Comparison of ENCODE assay signal across 11 cellular contexts in the genomic region with DNA sequence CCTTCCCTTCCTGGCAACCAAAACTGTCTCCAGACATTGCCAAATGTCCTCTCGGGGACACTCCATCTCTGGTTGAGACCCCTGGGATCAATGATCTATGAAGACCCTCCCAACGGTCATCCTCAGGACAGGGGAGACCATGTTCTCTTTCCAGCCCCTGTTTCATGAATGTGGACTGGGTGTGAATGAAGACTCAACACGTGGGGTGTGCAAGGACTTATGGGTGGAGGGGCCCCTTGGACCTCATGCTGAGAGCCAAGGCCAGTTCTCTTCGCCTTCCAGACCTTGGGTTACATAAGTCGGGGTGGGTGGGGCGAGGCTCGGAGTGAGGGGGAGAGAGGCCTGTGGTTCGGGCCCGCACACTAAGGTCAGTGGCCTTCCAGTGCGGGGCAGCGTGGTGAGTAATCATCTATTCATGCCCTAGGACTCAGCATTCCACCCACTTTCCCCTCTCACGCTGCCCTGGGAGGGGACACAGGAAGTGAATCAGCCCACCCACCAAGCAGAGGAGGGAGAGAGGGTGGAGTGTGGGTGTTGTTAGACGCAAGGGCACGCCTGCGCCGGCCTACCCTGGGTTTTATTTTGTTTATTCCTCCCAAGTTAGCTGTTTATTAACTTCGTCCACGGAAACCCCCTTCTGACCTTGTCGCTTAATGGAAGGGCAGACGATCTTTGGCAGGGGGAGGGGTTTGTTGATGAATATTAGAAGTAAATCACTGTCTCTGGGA. TPM values are rescaled to one million over a fixed set of nuclear protein-coding genes. Genes with fewer than 3 reads are reported as not detected.
A peak's percentile ranks its signal among the peaks of the same experiment; 100 is the strongest.
DNase-seq lines count a peak whose midpoint lies in the region; ATAC-seq and TF ChIP-seq lines count a peak whose summit lies in the region.
"Had no signal": no experiment of that assay in that cellular context is flagged by ENCODE, and none has a peak within 500 bp of the region (broad histone marks: within the 10 kb centered on the region; RNA-seq: fewer than 3 reads in every experiment).

No MANE protein-coding gene starts in this region.

- DNase-seq in SK-N-SH (no peak), foreskin fibroblast (peak; percentile 97 to 98), smooth muscle cell (lab: John Stamatoyannopoulos, UW; ENCODE audit: unreplicated experiment) (peak; percentile 36)
- DNase-seq in CD8-positive, alpha-beta memory T cell: no peak
- DNase-seq in effector CD4-positive, alpha-beta T cell: no peak
- DNase-seq: activated CD4-positive, alpha-beta memory T cell treated with anti-CD3 and anti-CD28 coated beads for 36 hours; NCI-H2227 treated with DMSO at 0.1 percent for 48 hours had no signal

- 14% methylated on average over 20 of the region's 20 CpGs for WGBS in SK-N-SH (ENCODE audit: low lambda C conversion rate)
- 27% methylated on average over 17 of the region's 20 CpGs for WGBS in smooth muscle cell (ENCODE audit: low lambda C conversion rate)

- H3K4me1 ChIP-seq in HEK293 (ENCODE audit: control insufficient read depth, insufficient read depth, low read length) (no peaks in the 10 kb centered on the region), SK-N-SH (ENCODE audit: control insufficient read depth in 1 of 2, insufficient read depth in 2 of 2, low read depth in 1 of 2, low read length in 1 of 2) (peaks cover 0 to 19% of the 10 kb centered on the region in 2 experiments; a peak in 2 of 4 replicates), smooth muscle cell (ENCODE audit: low read depth) (no peaks in the 10 kb centered on the region)
- H3K4me1 ChIP-seq in CD8-positive, alpha-beta memory T cell (ENCODE audit: insufficient read depth, low read length): no peaks in the 10 kb centered on the region
- H3K4me1 ChIP-seq: psoas muscle had no signal

- H3K4me3 ChIP-seq in HEK293 (ENCODE audit: low read depth, low read length) (no peak overlapping the region), SK-N-SH (ENCODE audit: low read depth in 2 of 2, low read length in 1 of 2) (no peak overlapping the region), foreskin fibroblast (ENCODE audit: low read depth in 1 of 2, low read length in 2 of 2) (no peak overlapping the region), smooth muscle cell (no peak overlapping the region)
- H3K4me3 ChIP-seq in CD8-positive, alpha-beta memory T cell (ENCODE audit: low read length): no peak overlapping the region
- H3K4me3 ChIP-seq: psoas muscle had no signal

- H3F3A ChIP-seq in SK-N-SH (replicated peaks; ENCODE audit: insufficient read depth): peaks cover 4% of the 10 kb centered on the region
- peaks cover 9% of the 10 kb centered on the region for H3F3A ChIP-seq in smooth muscle cell (ENCODE audit: low read depth)

- TF ChIP-seq EP300 in SK-N-SH (IDR thresholded peaks at IDR 0.05; ENCODE audit: borderline replicate concordance in 1 of 2, low read depth in 1 of 2, low read length in 1 of 2): peak in 1 of 2 experiments; percentile 80; a peak in 2 of 4 replicates

- ATAC-seq in GM21619 (IDR thresholded peaks at IDR 0.05; ENCODE audit: unreplicated experiment) (no peak), HG03521 (IDR thresholded peaks at IDR 0.05; ENCODE audit: unreplicated experiment) (no peak)

- CTCF ChIA-PET in HEK293 (lab: Yijun Ruan, JAX) (interaction anchor here (0.9 kb wide), 1 partner anchor 90 kb away, joined by 4 read pairs; no protein-coding TSS in a partner anchor), SK-N-SH (lab: Yijun Ruan, JAX) (interaction anchor here (1.2 kb wide), 1 partner anchor 12 kb away, joined by 3 read pairs; no protein-coding TSS in a partner anchor)
- CTCF ChIA-PET in CD8-positive, alpha-beta memory T cell (lab: Charles Lee): no interaction called here

- peak overlapping the region in 1 of 8 donors; percentile 57 for H3K27ac Mint-ChIP-seq in CD8-positive, alpha-beta memory T cell
- H3K27ac Mint-ChIP-seq: activated CD4-positive, alpha-beta memory T cell treated with anti-CD3 and anti-CD28 coated beads for 36 hours had no signal

- peak overlapping the region; percentile 66 for H3K4me2 ChIP-seq in SK-N-SH
- H3K4me2 ChIP-seq in smooth muscle cell: peak overlapping the region; percentile 51

- H3K36me3 ChIP-seq in HEK293 (ENCODE audit: control insufficient read depth in 2 of 2, insufficient read depth in 1 of 2, low read length in 2 of 2) (no peaks in the 10 kb centered on the region; a peak in 1 of 3 replicates), SK-N-SH (replicated peaks in 1 of 2; ENCODE audit: control insufficient read depth in 1 of 2, insufficient read depth in 2 of 2, low read length in 1 of 2) (peaks cover 0 to 4% of the 10 kb centered on the region in 2 experiments), smooth muscle cell (ENCODE audit: low read depth) (no peaks in the 10 kb centered on the region)
- H3K36me3 ChIP-seq in CD8-positive, alpha-beta memory T cell (ENCODE audit: insufficient read depth, low read length): no peaks in the 10 kb centered on the region

- H3K79me2 ChIP-seq in SK-N-SH (ENCODE audit: insufficient read depth) (peaks cover 4% of the 10 kb centered on the region; the same call in 1 of the 2 replicates), smooth muscle cell (ENCODE audit: low read depth) (no peaks in the 10 kb centered on the region)

- H3K27me3 Mint-ChIP-seq in CD8-positive, alpha-beta memory T cell: peaks cover 37 to 69% of the 10 kb centered on the region in 2 donors

- no peak overlapping the region for H3K27ac ChIP-seq in HEK293 (ENCODE audit: extremely low read depth, low read depth, low read length)
- H3K27ac ChIP-seq in SK-N-SH (ENCODE audit: low read depth in 2 of 2, low read length in 1 of 2): peak overlapping the region in 1 of 2 experiments; percentile 85; a peak in 2 of 4 replicates
- H3K27ac ChIP-seq in smooth muscle cell (ENCODE audit: low read depth): peak overlapping the region; percentile 87
- H3K27ac ChIP-seq in CD8-positive, alpha-beta memory T cell (ENCODE audit: low read depth, low read length): no peak overlapping the region
- H3K27ac ChIP-seq: psoas muscle had no signal

- H3K27me3 ChIP-seq in SK-N-SH (ENCODE audit: insufficient read depth) (no peaks in the 10 kb centered on the region), smooth muscle cell (ENCODE audit: low read depth) (peaks cover 8% of the 10 kb centered on the region)
- H3K27me3 ChIP-seq in CD8-positive, alpha-beta memory T cell (ENCODE audit: insufficient read depth, low read length, poor library complexity, severe bottlenecking): peaks cover 9% of the 10 kb centered on the region

- H3K9me3 ChIP-seq in HEK293 (ENCODE audit: control insufficient read depth, insufficient read depth, low read depth, low read length) (no peaks in the 10 kb centered on the region), SK-N-SH (no peaks in the 10 kb centered on the region), smooth muscle cell (replicated peaks; ENCODE audit: low read depth) (no peaks in the 10 kb centered on the region)
- H3K9me3 ChIP-seq in CD8-positive, alpha-beta memory T cell (ENCODE audit: low read length): no peaks in the 10 kb centered on the region
- H3K9me3 ChIP-seq: psoas muscle had no signal

- H3K4me3 Mint-ChIP-seq in CD8-positive, alpha-beta memory T cell: no peak overlapping the region
- H3K4me3 Mint-ChIP-seq: activated CD4-positive, alpha-beta memory T cell treated with anti-CD3 and anti-CD28 coated beads for 36 hours had no signal

- POLR2A ChIA-PET in HEK293 (lab: Yijun Ruan, JAX) (interaction anchor here (0.7 kb wide), 1 partner anchor 53 kb away, joined by 4 read pairs; no protein-coding TSS in a partner anchor), SK-N-SH (lab: Yijun Ruan, JAX) (no interaction called here)
- POLR2A ChIA-PET in CD8-positive, alpha-beta memory T cell (lab: Charles Lee): no interaction called here

- no peaks in the 10 kb centered on the region for H3K4me1 Mint-ChIP-seq in CD8-positive, alpha-beta memory T cell

- H4K20me1 ChIP-seq in SK-N-SH (ENCODE audit: insufficient read depth): no peaks in the 10 kb centered on the region
- H4K20me1 ChIP-seq in smooth muscle cell (ENCODE audit: low read depth): no peaks in the 10 kb centered on the region

- peak overlapping the region; percentile 83; the same call in 1 of the 2 replicates for H2AFZ ChIP-seq in SK-N-SH (ENCODE audit: low read depth)
- H2AFZ ChIP-seq in smooth muscle cell (ENCODE audit: low read depth): peak overlapping the region; percentile 73

- no peak for TF ChIP-seq RAD21 in SK-N-SH (IDR thresholded peaks at IDR 0.05; ENCODE audit: low read length)

- peaks cover 0 to 7% (median 0%) of the 10 kb centered on the region in 3 donors for H3K36me3 Mint-ChIP-seq in CD8-positive, alpha-beta memory T cell
- H3K36me3 Mint-ChIP-seq: activated CD4-positive, alpha-beta memory T cell treated with anti-CD3 and anti-CD28 coated beads for 36 hours had no signal

- H3K9ac ChIP-seq in SK-N-SH: peak overlapping the region; percentile 66
- H3K9ac ChIP-seq in smooth muscle cell (ENCODE audit: low read depth): peak overlapping the region; percentile 4

- TF ChIP-seq CTCF in HEK293 (tag by site-specific recombination; IDR thresholded peaks at IDR 0.05) (no peak), SK-N-SH (IDR thresholded peaks at IDR 0.05) (no peak), foreskin fibroblast (IDR thresholded peaks at IDR 0.05; ENCODE audit: low read depth, low read length) (no peak), smooth muscle cell (IDR thresholded peaks at IDR 0.05; ENCODE audit: borderline replicate concordance, insufficient read depth, poor library complexity, severe bottlenecking) (no peak)

- H3K9me3 Mint-ChIP-seq in CD8-positive, alpha-beta memory T cell: peaks cover 0 to 2% (median 0%) of the 10 kb centered on the region in 5 donors
- H3K9me3 Mint-ChIP-seq: activated CD4-positive, alpha-beta memory T cell treated with anti-CD3 and anti-CD28 coated beads for 36 hours had no signal

- no peaks in the 10 kb centered on the region for H3K9me2 ChIP-seq in SK-N-SH

TF ChIP-seq in HEK293, 187 proteins besides CTCF, POLR2A, EP300 and RAD21 (continues in another document):
- TF ChIP-seq ZNF157 (tag by site-specific recombination; IDR thresholded peaks at IDR 0.05) (no peak), ZXDB (tag by site-specific recombination; IDR thresholded peaks at IDR 0.05) (no peak), EGR2 (tag by site-specific recombination; IDR thresholded peaks at IDR 0.05; ENCODE audit: low read depth) (peak; percentile 84), KLF9 (tag by site-specific recombination; IDR thresholded peaks at IDR 0.05; ENCODE audit: low read depth) (no peak)

TF ChIP-seq in SK-N-SH, 30 proteins besides CTCF, POLR2A, EP300 and RAD21 (continues in another document):
- no peak for TF ChIP-seq MXI1 (IDR thresholded peaks at IDR 0.05; ENCODE audit: low read depth, low read length)
- 0 out of 2 replicates have a peak, but pooled peaks have one; percentile 24 for TF ChIP-seq TAF1 (IDR thresholded peaks at IDR 0.05; ENCODE audit: borderline replicate concordance, low read depth, low read length)
- peak; percentile 24; the same call in 1 of the 2 replicates for TF ChIP-seq NFIC (IDR thresholded peaks at IDR 0.05; ENCODE audit: borderline replicate concordance)
- TF ChIP-seq GABPA (IDR thresholded peaks at IDR 0.05; ENCODE audit: low read depth): no peak
- no peak for TF ChIP-seq YY1 (IDR thresholded peaks at IDR 0.05; ENCODE audit: low read depth)

RNA-seq across cellular contexts. Expression of a gene that starts 6.7 kb away (rescaled TPM):
- polyA plus RNA-seq in SK-N-SH (2012; rRNA removed) (3.9 and 4.3 TPM in 2 replicates), smooth muscle cell (1.2 and 1.5 TPM in 2 replicates)
- polyA plus RNA-seq in SK-N-SH (2012; cell fraction: cytosol; rRNA removed): 2.5 and 4.6 TPM in 2 replicates
- polyA plus RNA-seq in SK-N-SH (2012; cell fraction: nucleus; rRNA removed): 2.5 and 3.8 TPM in 2 replicates
- total RNA-seq in smooth muscle cell: 1.6 and 2.6 TPM in 2 replicates
- not detected for total RNA-seq in CD8-positive, alpha-beta memory T cell
- not detected for polyA plus RNA-seq in CD8-positive, alpha-beta memory T cell

Comparison
In these comparisons a context has a peak if more than half of its experiments do, and no peak if none do; other contexts are left out.
1. DNase-seq: peak in foreskin fibroblast (2 of 2) and smooth muscle cell (single experiment); none in SK-N-SH (single experiment), CD8-positive, alpha-beta memory T cell (0 of 5) and effector CD4-positive, alpha-beta T cell (single experiment).